15 cellular contexts compared by ENCODE assay signal in genomic region chr12:89138048-89138852, GRCh38.
DNase-seq lines count a peak whose midpoint lies in the region; ATAC-seq lines count a peak whose summit lies in the region.
"Had no signal": no experiment of that assay in that cellular context is flagged by ENCODE, and none has a peak within 500 bp of the region (broad histone marks: within the 10 kb centered on the region; RNA-seq: fewer than 3 reads in every experiment).

No MANE protein-coding gene starts in this region.

- intact Hi-C loops in left colon (cut with DNase I, micrococcal nuclease) = no loop called here

- peak; percentile 55 for ATAC-seq in activated CD8-positive, alpha-beta T cell treated with anti-CD3 and anti-CD28 coated beads, Interleukin-2, amount 10 ng/mL, durations not matched to agents 7 days and 5 days
- ATAC-seq in left colon = peak; percentile 13
- no peak for ATAC-seq in HG02623 (IDR thresholded peaks at IDR 0.05; ENCODE audit: unreplicated experiment)
- ATAC-seq: left lung; naive thymus-derived CD8-positive, alpha-beta T cell had no signal

- CTCF ChIA-PET in activated CD8-positive, alpha-beta T cell treated with anti-CD3 and anti-CD28 coated beads, Interleukin-2, amount 10 ng/mL, durations not matched to agents 7 days and 5 days (lab: Charles Lee) = no interaction called here

- H3K9me3 ChIP-seq in GM23248 (ENCODE audit: low read depth) = no peaks in the 10 kb centered on the region
- H3K9me3 ChIP-seq: left lung, tibial nerve had no signal

- H3K4me1 Mint-ChIP-seq in activated CD8-positive, alpha-beta T cell treated with anti-CD3 and anti-CD28 coated beads, Interleukin-2, amount 10 ng/mL, durations not matched to agents 7 days and 5 days (ENCODE audit: low read depth) = peaks cover 30% of the 10 kb centered on the region

- in situ Hi-C loops in GM23248 (cut with MboI) = no loop called here

- peak; percentile 32 for DNase-seq in NCI-H1092 treated with DMSO at 0.1 percent for 48 hours (lab: John Stamatoyannopoulos, UW)
- no peak for DNase-seq in NCI-H1092 (lab: John Stamatoyannopoulos, UW)
- DNase-seq in GM23248 = peak; percentile 76
- DNase-seq in activated CD8-positive, alpha-beta T cell treated with anti-CD3 and anti-CD28 coated beads, Interleukin-2, amount 10 ng/mL, durations not matched to agents 7 days and 5 days = no peak
- no peak for DNase-seq in left colon
- DNase-seq in activated gamma-delta T cell (lab: John Stamatoyannopoulos, UW) = no peak
- DNase-seq in DMS79 treated with DMSO at 0.1 percent for 48 hours (lab: John Stamatoyannopoulos, UW) = no peak
- DNase-seq: glutamatergic neuron; left lung; naive thymus-derived CD8-positive, alpha-beta T cell; NCI-H226 had no signal

- no peaks in the 10 kb centered on the region for H3K27me3 Mint-ChIP-seq in activated CD8-positive, alpha-beta T cell treated with anti-CD3 and anti-CD28 coated beads, Interleukin-2, amount 10 ng/mL, durations not matched to agents 7 days and 5 days (ENCODE audit: low read depth)

- H3K9me3 Mint-ChIP-seq in activated CD8-positive, alpha-beta T cell treated with anti-CD3 and anti-CD28 coated beads, Interleukin-2, amount 10 ng/mL, durations not matched to agents 7 days and 5 days (ENCODE audit: insufficient read depth) = no peaks in the 10 kb centered on the region
- H3K9me3 Mint-ChIP-seq: naive thymus-derived CD8-positive, alpha-beta T cell had no signal

- no peak overlapping the region for H3K4me3 Mint-ChIP-seq in activated CD8-positive, alpha-beta T cell treated with anti-CD3 and anti-CD28 coated beads, Interleukin-2, amount 10 ng/mL, durations not matched to agents 7 days and 5 days
- H3K4me3 Mint-ChIP-seq: naive thymus-derived CD8-positive, alpha-beta T cell had no signal

- H3K36me3 ChIP-seq in GM23248 (ENCODE audit: low read depth) = no peaks in the 10 kb centered on the region
- H3K36me3 ChIP-seq: left lung, tibial nerve had no signal

- H2AFZ ChIP-seq in GM23248 = no peak overlapping the region
- H2AFZ ChIP-seq: PC-9 had no signal

- POLR2A ChIA-PET in activated CD8-positive, alpha-beta T cell treated with anti-CD3 and anti-CD28 coated beads, Interleukin-2, amount 10 ng/mL, durations not matched to agents 7 days and 5 days (lab: Charles Lee) = no interaction called here

- no peaks in the 10 kb centered on the region for H3K9me2 ChIP-seq in GM23248 (ENCODE audit: insufficient read depth)

- peak overlapping the region; percentile 33; the same call in 1 of the 2 replicates for H3K27ac ChIP-seq in GM23248
- H3K27ac ChIP-seq: 22Rv1, left lung, PC-9, tibial nerve had no signal

- H4K20me1 ChIP-seq in GM23248 (ENCODE audit: insufficient read depth) = no peaks in the 10 kb centered on the region

- H3K9ac ChIP-seq in GM23248 = no peak overlapping the region

- no peaks in the 10 kb centered on the region for H3K27me3 ChIP-seq in GM23248 (replicated peaks; ENCODE audit: insufficient read depth)
- H3K27me3 ChIP-seq: left lung, tibial nerve had no signal

- H3K4me2 ChIP-seq in GM23248 (ENCODE audit: unreplicated experiment) = no peak overlapping the region
- H3K4me2 ChIP-seq: PC-9 had no signal

- peaks cover 40% of the 10 kb centered on the region for H3K4me1 ChIP-seq in GM23248 (ENCODE audit: insufficient read depth)
- H3K4me1 ChIP-seq: tibial nerve had no signal

- H3K79me2 ChIP-seq in GM23248 (ENCODE audit: insufficient read depth) = no peaks in the 10 kb centered on the region

- H3K27ac Mint-ChIP-seq in activated CD8-positive, alpha-beta T cell treated with anti-CD3 and anti-CD28 coated beads, Interleukin-2, amount 10 ng/mL, durations not matched to agents 7 days and 5 days = no peak overlapping the region
- H3K27ac Mint-ChIP-seq: naive thymus-derived CD8-positive, alpha-beta T cell had no signal

- H3K36me3 Mint-ChIP-seq in activated CD8-positive, alpha-beta T cell treated with anti-CD3 and anti-CD28 coated beads, Interleukin-2, amount 10 ng/mL, durations not matched to agents 7 days and 5 days (ENCODE audit: low read depth) = no peaks in the 10 kb centered on the region
- H3K36me3 Mint-ChIP-seq: naive thymus-derived CD8-positive, alpha-beta T cell had no signal

- peaks cover 27% of the 10 kb centered on the region for H3F3A ChIP-seq in GM23248 (ENCODE audit: insufficient read depth)

- no peak overlapping the region for H3K4me3 ChIP-seq in GM23248
- H3K4me3 ChIP-seq: left lung, PC-9, tibial nerve had no signal

Comparison
In these comparisons a context has a peak if more than half of its experiments do, and no peak if none do; other contexts are left out.
1. DNase-seq: peak in NCI-H1092 treated with DMSO at 0.1 percent for 48 hours (single experiment) and GM23248 (single experiment); none in NCI-H1092 (single experiment), activated CD8-positive, alpha-beta T cell treated with anti-CD3 and anti-CD28 coated beads, Interleukin-2, amount 10 ng/mL, durations not matched to agents 7 days and 5 days (single experiment), left colon (0 of 2), activated gamma-delta T cell (single experiment) and DMS79 treated with DMSO at 0.1 percent for 48 hours (single experiment).